4 cellular contexts compared by ENCODE assay signal in genomic region chr4:80846210-80846609, GRCh38.
TF ChIP-seq lines count a peak whose summit lies in the region.

No MANE protein-coding gene starts in this region.

TF ChIP-seq in SK-N-SH, 30 proteins besides CTCF, POLR2A, EP300 and RAD21:
- TF ChIP-seq REST (IDR thresholded peaks at IDR 0.05; ENCODE audit: low read depth, low read length): peak; percentile 75; the same call in 1 of the 2 replicates
- TF ChIP-seq ELF1 (IDR thresholded peaks at IDR 0.05): no peak
TF ChIP-seq in SK-N-SH: peak in this region for 1.

TF ChIP-seq in SK-N-SH treated with all-trans-retinoic acid at 6 μM for 48 hours, 23 proteins besides CTCF, POLR2A, EP300 and RAD21 (continued from another document and continues in another):
- TF ChIP-seq CREB5 (CRISPR knock-in tag; IDR thresholded peaks at IDR 0.05; ENCODE audit: low read depth) (no peak), BACH2 (CRISPR knock-in tag; IDR thresholded peaks at IDR 0.05; ENCODE audit: borderline replicate concordance) (no peak), ZNF70 (CRISPR knock-in tag; IDR thresholded peaks at IDR 0.05) (no peak), ZNF8 (CRISPR knock-in tag; IDR thresholded peaks at IDR 0.05) (no peak), GLIS3 (CRISPR knock-in tag; IDR thresholded peaks at IDR 0.05) (no peak), ISL1 (CRISPR knock-in tag; IDR thresholded peaks at IDR 0.05) (no peak), ZC3H10 (CRISPR knock-in tag; IDR thresholded peaks at IDR 0.05) (no peak), TCF4 (CRISPR knock-in tag; IDR thresholded peaks at IDR 0.05; ENCODE audit: borderline replicate concordance) (no peak), ZFP30 (CRISPR knock-in tag; IDR thresholded peaks at IDR 0.05) (no peak), ARNTL (CRISPR knock-in tag; IDR thresholded peaks at IDR 0.05; ENCODE audit: borderline replicate concordance, low read depth) (no peak), CSDC2 (CRISPR knock-in tag; IDR thresholded peaks at IDR 0.05) (no peak), SNAI2 (CRISPR knock-in tag; IDR thresholded peaks at IDR 0.05) (no peak), OSR1 (CRISPR knock-in tag; IDR thresholded peaks at IDR 0.05) (no peak), RARB (CRISPR knock-in tag; IDR thresholded peaks at IDR 0.05) (no peak), CSRNP3 (CRISPR knock-in tag; IDR thresholded peaks at IDR 0.05) (no peak), ZNF565 (CRISPR knock-in tag; conservative IDR thresholded peaks at IDR 0.05; ENCODE audit: low read depth) (no peak), TOX (CRISPR knock-in tag; IDR thresholded peaks at IDR 0.05; ENCODE audit: borderline replicate concordance) (no peak), PPARA (CRISPR knock-in tag; IDR thresholded peaks at IDR 0.05; ENCODE audit: borderline replicate concordance) (no peak)

TF ChIP-seq in GM23338, 12 proteins besides CTCF, POLR2A, EP300 and RAD21 (continued from another document):
- peak; percentile 48 for TF ChIP-seq REST (IDR thresholded peaks at IDR 0.05; ENCODE audit: unreplicated experiment)
- TF ChIP-seq EZH2 (IDR thresholded peaks at IDR 0.05; ENCODE audit: low read depth, unreplicated experiment): no peak

TF ChIP-seq in HEK293, 187 proteins besides CTCF, POLR2A, EP300 and RAD21 (continued from another document):
- peak; percentile 60; the same call in 1 of the 2 replicates for TF ChIP-seq REST (tag by site-specific recombination; IDR thresholded peaks at IDR 0.05)
TF ChIP-seq in HEK293: peak in this region for 1.
